ENCODE assay signal across 15 cellular contexts in genomic region chr11:65058419-65059054, GRCh38. TPM values are rescaled to one million over a fixed set of nuclear protein-coding genes. Genes with fewer than 3 reads are reported as not detected.
DNase-seq lines count a peak whose midpoint lies in the region; ATAC-seq and TF ChIP-seq lines count a peak whose summit lies in the region.
"Had no signal": no experiment of that assay in that cellular context is flagged by ENCODE, and none has a peak within 500 bp of the region (broad histone marks: within the 10 kb centered on the region; RNA-seq: fewer than 3 reads in every experiment).

Gene NAALADL1 (minus strand): TSS chr11:65058553. CDS start chr11:65058521, 32 bp downstream.

- H3K4me1 Mint-ChIP-seq in activated naive CD4-positive, alpha-beta T cell treated with anti-CD3 and anti-CD28 coated beads, Interleukin-2, amount 50 U/mL, for 24 hours: peaks cover 12% of the 10 kb centered on the region
- peaks cover 13% of the 10 kb centered on the region for H3K4me1 Mint-ChIP-seq in activated naive CD4-positive, alpha-beta T cell treated with anti-CD3 and anti-CD28 coated beads for 36 hours (ENCODE audit: low read depth)

- TF ChIP-seq CTCF in colonic mucosa (IDR thresholded peaks at IDR 0.05) (no peak), mucosa of descending colon (IDR thresholded peaks at IDR 0.05) (no peak), upper lobe of right lung (IDR thresholded peaks at IDR 0.05) (no peak)

- no peak within 1 kb of the TSS for H3K4me3 ChIP-seq in colonic mucosa
- H3K4me3 ChIP-seq in mucosa of descending colon: no peak within 1 kb of the TSS
- H3K4me3 ChIP-seq in upper lobe of right lung: no peak within 1 kb of the TSS
- H3K4me3 ChIP-seq in H7 (ENCODE audit: insufficient read depth, low read depth, low read length): no peak within 1 kb of the TSS
- H3K4me3 ChIP-seq: thyroid gland had no signal

- no peaks in the 10 kb centered on the region for H3K9me3 Mint-ChIP-seq in activated naive CD4-positive, alpha-beta T cell treated with anti-CD3 and anti-CD28 coated beads, Interleukin-2, amount 50 U/mL, for 24 hours
- H3K9me3 Mint-ChIP-seq in activated naive CD4-positive, alpha-beta T cell treated with anti-CD3 and anti-CD28 coated beads for 36 hours: no peaks in the 10 kb centered on the region

- H3K36me3 Mint-ChIP-seq in activated naive CD4-positive, alpha-beta T cell treated with anti-CD3 and anti-CD28 coated beads, Interleukin-2, amount 50 U/mL, for 24 hours: no peaks in the 10 kb centered on the region
- H3K36me3 Mint-ChIP-seq in activated naive CD4-positive, alpha-beta T cell treated with anti-CD3 and anti-CD28 coated beads for 36 hours (ENCODE audit: low read depth): no peaks in the 10 kb centered on the region

- intact Hi-C loops in activated naive CD4-positive, alpha-beta T cell treated with anti-CD3 and anti-CD28 coated beads for 36 hours (cut with micrococcal nuclease): no loop called here
- intact Hi-C loops in colonic mucosa (cut with DNase I): no loop called here
- intact Hi-C loops in mucosa of descending colon (cut with DNase I, micrococcal nuclease): no loop called here
- intact Hi-C loops in upper lobe of right lung (cut with DNase I): no loop called here

- peak within 1 kb of the TSS; percentile 12 for H3K27ac Mint-ChIP-seq in activated naive CD4-positive, alpha-beta T cell treated with anti-CD3 and anti-CD28 coated beads, Interleukin-2, amount 50 U/mL, for 24 hours
- no peak within 1 kb of the TSS for H3K27ac Mint-ChIP-seq in activated naive CD4-positive, alpha-beta T cell treated with anti-CD3 and anti-CD28 coated beads for 36 hours

- H3K36me3 ChIP-seq in colonic mucosa (no peaks in the 10 kb centered on the region), mucosa of descending colon (ENCODE audit: low read depth) (no peaks in the 10 kb centered on the region), upper lobe of right lung (no peaks in the 10 kb centered on the region), H7 (replicated peaks; ENCODE audit: control insufficient read depth, insufficient read depth, low read length) (no peaks in the 10 kb centered on the region)
- H3K36me3 ChIP-seq: thyroid gland had no signal

- H3K4me3 Mint-ChIP-seq in activated naive CD4-positive, alpha-beta T cell treated with anti-CD3 and anti-CD28 coated beads, Interleukin-2, amount 50 U/mL, for 24 hours: no peak within 1 kb of the TSS
- H3K4me3 Mint-ChIP-seq in activated naive CD4-positive, alpha-beta T cell treated with anti-CD3 and anti-CD28 coated beads for 36 hours: no peak within 1 kb of the TSS

- no peak for DNase-seq in activated naive CD4-positive, alpha-beta T cell treated with anti-CD3 and anti-CD28 coated beads for 36 hours
- peak; percentile 68 for DNase-seq in colonic mucosa
- peak in 2 of 3 donors; percentile 61 to 66 for DNase-seq in mucosa of descending colon
- DNase-seq in upper lobe of right lung: no peak
- DNase-seq in DMS 273 treated with DMSO at 0.1 percent for 48 hours (lab: John Stamatoyannopoulos, UW): no peak
- no peak for DNase-seq in central memory CD4-positive, alpha-beta T cell
- DNase-seq in H7: no peak
- DNase-seq: activated gamma-delta T cell, hypothalamus, left ventricle myocardium superior, MM.1S, occipital lobe, PC-3, thyroid gland had no signal

- H3K27ac ChIP-seq in colonic mucosa (no peak within 1 kb of the TSS), upper lobe of right lung (no peak within 1 kb of the TSS)
- H3K27ac ChIP-seq: thyroid gland had no signal

- CTCF ChIA-PET in activated naive CD4-positive, alpha-beta T cell treated with anti-CD3 and anti-CD28 coated beads for 36 hours (lab: Charles Lee): interaction anchor here (1.3 kb wide), 1 partner anchor 9 kb away, joined by 3 read pairs; no protein-coding TSS in a partner anchor

- peak within 1 kb of the TSS in 1 of 2 donors; percentile 58 for H3K9ac ChIP-seq in colonic mucosa (ENCODE audit: low read depth in 2 of 2, low read length in 2 of 2)

- no peaks in the 10 kb centered on the region for H3K27me3 Mint-ChIP-seq in activated naive CD4-positive, alpha-beta T cell treated with anti-CD3 and anti-CD28 coated beads, Interleukin-2, amount 50 U/mL, for 24 hours
- H3K27me3 Mint-ChIP-seq in activated naive CD4-positive, alpha-beta T cell treated with anti-CD3 and anti-CD28 coated beads for 36 hours (ENCODE audit: low read depth): no peaks in the 10 kb centered on the region

- H3K27me3 ChIP-seq in colonic mucosa (no peaks in the 10 kb centered on the region), upper lobe of right lung (no peaks in the 10 kb centered on the region), H7 (ENCODE audit: control insufficient read depth, insufficient read depth, low read length) (no peaks in the 10 kb centered on the region)
- H3K27me3 ChIP-seq: thyroid gland had no signal

- H3K9me3 ChIP-seq in colonic mucosa (no peaks in the 10 kb centered on the region), mucosa of descending colon (no peaks in the 10 kb centered on the region), upper lobe of right lung (no peaks in the 10 kb centered on the region)
- H3K9me3 ChIP-seq: thyroid gland had no signal

- H3K4me1 ChIP-seq in colonic mucosa: no peaks in the 10 kb centered on the region
- H3K4me1 ChIP-seq in mucosa of descending colon (ENCODE audit: low read depth): peaks cover 9% of the 10 kb centered on the region
- H3K4me1 ChIP-seq in upper lobe of right lung: no peaks in the 10 kb centered on the region
- H3K4me1 ChIP-seq: thyroid gland had no signal

- ATAC-seq in mucosa of descending colon (peak; percentile 65), upper lobe of right lung (no peak)
- ATAC-seq: left ventricle myocardium superior, PC-3 had no signal

RNA-seq across cellular contexts. Expression of gene NAALADL1, which starts in this region (rescaled TPM):
- 10 to 100 TPM in 1 of 2 experiments, 1 to 10 TPM in 1; 8.5 to 10.2 TPM for total RNA-seq in activated naive CD4-positive, alpha-beta T cell treated with anti-CD3 and anti-CD28 coated beads for 36 hours
- 10 to 100 TPM; 10.5 to 30.8 TPM for total RNA-seq in colonic mucosa
- total RNA-seq in mucosa of descending colon: 10 to 100 TPM in 2 of 3 donors, 1 to 10 TPM in 1; 6.9 to 57.7 (median 32.6) TPM
- total RNA-seq in upper lobe of right lung: 10.0 TPM
- 1.4 and 2.4 TPM in 2 replicates for total RNA-seq in H7 (2014; rRNA removed; shearing (Covaris generic))

Comparison
In these comparisons a context has a peak if more than half of its experiments do, and no peak if none do; other contexts are left out.
1. DNase-seq: peak in colonic mucosa (single experiment) and mucosa of descending colon (2 of 3); none in activated naive CD4-positive, alpha-beta T cell treated with anti-CD3 and anti-CD28 coated beads for 36 hours (single experiment), upper lobe of right lung (single experiment), DMS 273 treated with DMSO at 0.1 percent for 48 hours (single experiment), central memory CD4-positive, alpha-beta T cell (single experiment) and H7 (single experiment).